ENCODE assay signal across 10 cellular contexts in genomic region chr20:3082955-3083952, GRCh38. TPM values are rescaled to one million over a fixed set of nuclear protein-coding genes. Genes with fewer than 3 reads are reported as not detected.
A peak's percentile ranks its signal among the peaks of the same experiment; 100 is the strongest.
DNase-seq lines count a peak whose midpoint lies in the region; ATAC-seq lines count a peak whose summit lies in the region.
"Had no signal": no experiment of that assay in that cellular context is flagged by ENCODE, and none has a peak within 500 bp of the region (broad histone marks: within the 10 kb centered on the region; RNA-seq: fewer than 3 reads in every experiment).

No MANE protein-coding gene starts in this region.

- POLR2A ChIA-PET in activated CD4-positive, alpha-beta memory T cell treated with anti-CD3 and anti-CD28 coated beads for 36 hours (lab: Charles Lee): interaction anchor here (1.0 kb wide), 1 partner anchor 9 kb away, joined by 4 read pairs; no protein-coding TSS in a partner anchor
- POLR2A ChIA-PET in activated CD4-positive, alpha-beta memory T cell treated with anti-CD3 and anti-CD28 coated beads, Interleukin-2, amount 10 ng/mL, durations not matched to agents 7 days and 5 days (lab: Charles Lee): no interaction called here

- no peak overlapping the region for H3K27ac Mint-ChIP-seq in activated CD4-positive, alpha-beta memory T cell treated with anti-CD3 and anti-CD28 coated beads for 36 hours
- H3K27ac Mint-ChIP-seq in activated CD4-positive, alpha-beta memory T cell treated with anti-CD3 and anti-CD28 coated beads, Interleukin-2, amount 10 ng/mL, durations not matched to agents 7 days and 5 days: no peak overlapping the region
- no peak overlapping the region for H3K27ac Mint-ChIP-seq in activated T-helper 2 cell treated with anti-CD3 and anti-CD28 coated beads, Interferon-gamma antibody, Interleukin-2, Interleukin-4, amounts not matched to agents 10 μg/mL and 5 μg/mL and 100 μg/mL, durations not matched to agents 14 hours and 24 hours and 36 hours
- no peak overlapping the region for H3K27ac Mint-ChIP-seq in stimulated activated naive CD8-positive, alpha-beta T cell treated with anti-CD3 and anti-CD28 coated beads, Interleukin-15, amount 100 ng/mL, for 72 hours

- DNase-seq in activated CD4-positive, alpha-beta memory T cell treated with anti-CD3 and anti-CD28 coated beads for 36 hours: no peak
- no peak for DNase-seq in activated CD4-positive, alpha-beta memory T cell treated with anti-CD3 and anti-CD28 coated beads, Interleukin-2, amount 10 ng/mL, durations not matched to agents 7 days and 5 days
- no peak for DNase-seq in activated T-helper 2 cell treated with anti-CD3 and anti-CD28 coated beads, Interferon-gamma antibody, Interleukin-2, Interleukin-4, amounts not matched to agents 10 μg/mL and 5 μg/mL and 100 μg/mL, durations not matched to agents 14 hours and 24 hours and 36 hours (ENCODE audit: low spot score)
- no peak for DNase-seq in left lobe of liver (ENCODE audit: low spot score)
- no peak for DNase-seq in stimulated activated naive CD8-positive, alpha-beta T cell treated with anti-CD3 and anti-CD28 coated beads, Interleukin-15, amount 100 ng/mL, for 72 hours
- no peak for DNase-seq in anterior cingulate cortex (lab: John Stamatoyannopoulos, UW)
- DNase-seq in activated gamma-delta T cell treated with Interleukin-2 at 50 U/mL for 16 hours: no peak
- DNase-seq: activated effector memory CD4-positive, alpha-beta T cell treated with Interleukin-2 at 50 U/mL for 16 hours had no signal

- peaks cover 38% of the 10 kb centered on the region for H3K27me3 Mint-ChIP-seq in activated CD4-positive, alpha-beta memory T cell treated with anti-CD3 and anti-CD28 coated beads for 36 hours
- peaks cover 54% of the 10 kb centered on the region for H3K27me3 Mint-ChIP-seq in activated CD4-positive, alpha-beta memory T cell treated with anti-CD3 and anti-CD28 coated beads, Interleukin-2, amount 10 ng/mL, durations not matched to agents 7 days and 5 days
- H3K27me3 Mint-ChIP-seq in activated T-helper 2 cell treated with anti-CD3 and anti-CD28 coated beads, Interferon-gamma antibody, Interleukin-2, Interleukin-4, amounts not matched to agents 10 μg/mL and 5 μg/mL and 100 μg/mL, durations not matched to agents 14 hours and 24 hours and 36 hours (ENCODE audit: low read depth): peaks cover 58% of the 10 kb centered on the region
- H3K27me3 Mint-ChIP-seq in stimulated activated naive CD8-positive, alpha-beta T cell treated with anti-CD3 and anti-CD28 coated beads, Interleukin-15, amount 100 ng/mL, for 72 hours: peaks cover 59% of the 10 kb centered on the region

- H3K4me1 Mint-ChIP-seq in activated CD4-positive, alpha-beta memory T cell treated with anti-CD3 and anti-CD28 coated beads for 36 hours (ENCODE audit: low read depth): peaks cover 12% of the 10 kb centered on the region
- peaks cover 10% of the 10 kb centered on the region for H3K4me1 Mint-ChIP-seq in activated CD4-positive, alpha-beta memory T cell treated with anti-CD3 and anti-CD28 coated beads, Interleukin-2, amount 10 ng/mL, durations not matched to agents 7 days and 5 days
- H3K4me1 Mint-ChIP-seq in activated T-helper 2 cell treated with anti-CD3 and anti-CD28 coated beads, Interferon-gamma antibody, Interleukin-2, Interleukin-4, amounts not matched to agents 10 μg/mL and 5 μg/mL and 100 μg/mL, durations not matched to agents 14 hours and 24 hours and 36 hours (ENCODE audit: low read depth): peaks cover 4% of the 10 kb centered on the region
- H3K4me1 Mint-ChIP-seq in stimulated activated naive CD8-positive, alpha-beta T cell treated with anti-CD3 and anti-CD28 coated beads, Interleukin-15, amount 100 ng/mL, for 72 hours: peaks cover 24% of the 10 kb centered on the region

- H3K9me3 Mint-ChIP-seq in activated CD4-positive, alpha-beta memory T cell treated with anti-CD3 and anti-CD28 coated beads for 36 hours: no peaks in the 10 kb centered on the region
- no peaks in the 10 kb centered on the region for H3K9me3 Mint-ChIP-seq in activated CD4-positive, alpha-beta memory T cell treated with anti-CD3 and anti-CD28 coated beads, Interleukin-2, amount 10 ng/mL, durations not matched to agents 7 days and 5 days
- H3K9me3 Mint-ChIP-seq in activated T-helper 2 cell treated with anti-CD3 and anti-CD28 coated beads, Interferon-gamma antibody, Interleukin-2, Interleukin-4, amounts not matched to agents 10 μg/mL and 5 μg/mL and 100 μg/mL, durations not matched to agents 14 hours and 24 hours and 36 hours: no peaks in the 10 kb centered on the region
- H3K9me3 Mint-ChIP-seq in stimulated activated naive CD8-positive, alpha-beta T cell treated with anti-CD3 and anti-CD28 coated beads, Interleukin-15, amount 100 ng/mL, for 72 hours: no peaks in the 10 kb centered on the region

- intact Hi-C loops in activated CD4-positive, alpha-beta memory T cell treated with anti-CD3 and anti-CD28 coated beads for 36 hours (cut with micrococcal nuclease): no loop called here
- intact Hi-C loops in activated T-helper 2 cell treated with anti-CD3 and anti-CD28 coated beads, Interferon-gamma antibody, Interleukin-2, Interleukin-4, amounts not matched to agents 10 μg/mL and 5 μg/mL and 100 μg/mL, durations not matched to agents 14 hours and 24 hours and 36 hours (cut with micrococcal nuclease): no loop called here

- ATAC-seq in left lobe of liver (peak; percentile 18), GM19467 (IDR thresholded peaks at IDR 0.05; ENCODE audit: unreplicated experiment) (no peak)
- peak; percentile 50 for ATAC-seq in stimulated activated naive CD8-positive, alpha-beta T cell treated with anti-CD3 and anti-CD28 coated beads, Interleukin-15, amount 100 ng/mL, for 72 hours

- peak overlapping the region; percentile 26 for H3K4me3 Mint-ChIP-seq in activated CD4-positive, alpha-beta memory T cell treated with anti-CD3 and anti-CD28 coated beads for 36 hours
- no peak overlapping the region for H3K4me3 Mint-ChIP-seq in activated CD4-positive, alpha-beta memory T cell treated with anti-CD3 and anti-CD28 coated beads, Interleukin-2, amount 10 ng/mL, durations not matched to agents 7 days and 5 days
- H3K4me3 Mint-ChIP-seq in activated T-helper 2 cell treated with anti-CD3 and anti-CD28 coated beads, Interferon-gamma antibody, Interleukin-2, Interleukin-4, amounts not matched to agents 10 μg/mL and 5 μg/mL and 100 μg/mL, durations not matched to agents 14 hours and 24 hours and 36 hours (ENCODE audit: low read depth): peak overlapping the region; percentile 8
- peak overlapping the region; percentile 44 to 81 for H3K4me3 Mint-ChIP-seq in stimulated activated naive CD8-positive, alpha-beta T cell treated with anti-CD3 and anti-CD28 coated beads, Interleukin-15, amount 100 ng/mL, for 72 hours

- no peaks in the 10 kb centered on the region for H3K36me3 Mint-ChIP-seq in activated CD4-positive, alpha-beta memory T cell treated with anti-CD3 and anti-CD28 coated beads for 36 hours
- H3K36me3 Mint-ChIP-seq in activated CD4-positive, alpha-beta memory T cell treated with anti-CD3 and anti-CD28 coated beads, Interleukin-2, amount 10 ng/mL, durations not matched to agents 7 days and 5 days (ENCODE audit: low read depth): no peaks in the 10 kb centered on the region
- H3K36me3 Mint-ChIP-seq in activated T-helper 2 cell treated with anti-CD3 and anti-CD28 coated beads, Interferon-gamma antibody, Interleukin-2, Interleukin-4, amounts not matched to agents 10 μg/mL and 5 μg/mL and 100 μg/mL, durations not matched to agents 14 hours and 24 hours and 36 hours (ENCODE audit: low read depth): no peaks in the 10 kb centered on the region

- CTCF ChIA-PET in activated CD4-positive, alpha-beta memory T cell treated with anti-CD3 and anti-CD28 coated beads for 36 hours (lab: Charles Lee): interaction anchor here (1.5 kb wide), 1 partner anchor 30 kb away, joined by 5 read pairs; no protein-coding TSS in a partner anchor
- CTCF ChIA-PET in activated CD4-positive, alpha-beta memory T cell treated with anti-CD3 and anti-CD28 coated beads, Interleukin-2, amount 10 ng/mL, durations not matched to agents 7 days and 5 days (lab: Charles Lee): interaction anchor here (0.6 kb wide), 1 partner anchor 30 kb away, joined by 3 read pairs; no protein-coding TSS in a partner anchor

RNA-seq across cellular contexts. Expression of gene AVP, which starts 1.3 kb away (rescaled TPM):
- not detected for total RNA-seq in activated CD4-positive, alpha-beta memory T cell treated with anti-CD3 and anti-CD28 coated beads for 36 hours
- total RNA-seq in activated CD4-positive, alpha-beta memory T cell treated with anti-CD3 and anti-CD28 coated beads, Interleukin-2, amount 10 ng/mL, durations not matched to agents 7 days and 5 days: not detected
- not detected in 2 replicates for total RNA-seq in activated T-helper 2 cell treated with anti-CD3 and anti-CD28 coated beads, Interferon-gamma antibody, Interleukin-2, Interleukin-4, amounts not matched to agents 10 μg/mL and 5 μg/mL and 100 μg/mL, durations not matched to agents 14 hours and 24 hours and 36 hours
- not detected for total RNA-seq in left lobe of liver
- total RNA-seq: mononuclear cell had no signal

RNA-seq across cellular contexts. Expression of gene OXT, which starts 11.8 kb away (rescaled TPM):
- 1 to 10 TPM in 1 of 2 experiments, not detected in 1; 1.0 TPM for total RNA-seq in activated CD4-positive, alpha-beta memory T cell treated with anti-CD3 and anti-CD28 coated beads for 36 hours
- not detected for total RNA-seq in activated CD4-positive, alpha-beta memory T cell treated with anti-CD3 and anti-CD28 coated beads, Interleukin-2, amount 10 ng/mL, durations not matched to agents 7 days and 5 days
- total RNA-seq in activated T-helper 2 cell treated with anti-CD3 and anti-CD28 coated beads, Interferon-gamma antibody, Interleukin-2, Interleukin-4, amounts not matched to agents 10 μg/mL and 5 μg/mL and 100 μg/mL, durations not matched to agents 14 hours and 24 hours and 36 hours: 0.55 TPM in 1 of 2 replicates, not detected in the other
- 8.4 TPM for total RNA-seq in left lobe of liver
- total RNA-seq: mononuclear cell had no signal

RNA-seq across cellular contexts. Expression of gene MRPS26, which starts 37.4 kb away (rescaled TPM):
- 100 to 1,000 TPM; 155 to 158 TPM for total RNA-seq in activated CD4-positive, alpha-beta memory T cell treated with anti-CD3 and anti-CD28 coated beads for 36 hours
- 10 to 100 TPM; 33.7 to 35.3 TPM for total RNA-seq in activated CD4-positive, alpha-beta memory T cell treated with anti-CD3 and anti-CD28 coated beads, Interleukin-2, amount 10 ng/mL, durations not matched to agents 7 days and 5 days
- 143 and 148 TPM in 2 replicates for total RNA-seq in activated T-helper 2 cell treated with anti-CD3 and anti-CD28 coated beads, Interferon-gamma antibody, Interleukin-2, Interleukin-4, amounts not matched to agents 10 μg/mL and 5 μg/mL and 100 μg/mL, durations not matched to agents 14 hours and 24 hours and 36 hours
- 48.3 TPM for total RNA-seq in left lobe of liver

RNA-seq across cellular contexts. Expression of gene GNRH2, which starts 39.8 kb away (rescaled TPM):
- total RNA-seq in activated CD4-positive, alpha-beta memory T cell treated with anti-CD3 and anti-CD28 coated beads for 36 hours: 10 to 100 TPM; 17.3 to 24.0 TPM
- 1 to 10 TPM; 2.3 to 3.0 TPM for total RNA-seq in activated CD4-positive, alpha-beta memory T cell treated with anti-CD3 and anti-CD28 coated beads, Interleukin-2, amount 10 ng/mL, durations not matched to agents 7 days and 5 days
- total RNA-seq in activated T-helper 2 cell treated with anti-CD3 and anti-CD28 coated beads, Interferon-gamma antibody, Interleukin-2, Interleukin-4, amounts not matched to agents 10 μg/mL and 5 μg/mL and 100 μg/mL, durations not matched to agents 14 hours and 24 hours and 36 hours: 3.4 and 3.7 TPM in 2 replicates
- 1.6 TPM for total RNA-seq in left lobe of liver
